ENCODE assay signal across 7 cellular contexts in the genomic region with DNA sequence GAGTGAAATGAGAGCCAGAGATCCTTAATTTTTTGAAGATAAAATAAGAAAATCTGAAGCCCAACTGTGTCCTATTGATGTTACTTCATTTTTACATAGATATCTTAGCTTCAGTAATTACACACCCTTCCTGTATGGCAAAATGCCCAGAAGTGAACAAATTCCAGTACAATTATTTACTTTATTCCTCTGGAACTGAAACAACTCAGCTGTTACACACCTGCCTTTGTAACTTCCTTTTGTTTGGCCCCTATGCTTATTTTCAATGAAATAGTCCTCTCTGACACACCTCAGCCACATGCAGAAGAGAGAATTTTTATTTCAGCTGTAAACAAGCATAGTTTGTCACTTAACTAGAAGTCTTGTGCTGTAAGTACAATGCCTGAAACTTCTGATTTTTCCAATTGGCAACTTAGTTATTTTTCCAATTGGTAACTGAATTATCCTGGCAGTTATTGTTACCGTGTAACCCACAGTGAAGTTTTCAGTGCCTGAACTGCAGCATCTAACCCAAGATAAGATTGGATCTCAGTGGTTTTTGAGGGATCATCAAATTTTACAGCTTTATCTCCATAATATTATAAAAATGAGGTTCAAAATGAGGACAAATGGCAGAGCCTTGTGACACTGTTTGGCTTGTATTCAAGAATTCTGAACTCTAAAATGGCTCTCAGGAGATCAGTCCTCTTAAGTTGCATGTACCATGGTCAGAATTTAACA.
A peak's percentile ranks its signal among the peaks of the same experiment; 100 is the strongest.
DNase-seq lines count a peak whose midpoint lies in the region; ATAC-seq and TF ChIP-seq lines count a peak whose summit lies in the region.

No MANE protein-coding gene starts in this region.

- DNase-seq in SHP77 (lab: John Stamatoyannopoulos, UW), result peak; percentile 39 to 43
- peak; percentile 17 for DNase-seq in foreskin melanocyte
- peak; percentile 22 for DNase-seq in stromal cell of bone marrow (ENCODE audit: low read depth)
- no peak for DNase-seq in effector CD8-positive, alpha-beta T cell (lab: John Stamatoyannopoulos, UW)
- no peak for DNase-seq in head of caudate nucleus

- intact Hi-C loops in head of caudate nucleus (cut with DNase I), result no loop called here

- no peak for TF ChIP-seq RAD21 in Ishikawa (IDR thresholded peaks at IDR 0.05; ENCODE audit: low read depth)

- ATAC-seq in GM21367 (IDR thresholded peaks at IDR 0.05; ENCODE audit: unreplicated experiment), result no peak

- TF ChIP-seq EP300 in Ishikawa (IDR thresholded peaks at IDR 0.05; ENCODE audit: borderline replicate concordance), result no peak

TF ChIP-seq in Ishikawa, 13 proteins besides CTCF, POLR2A, EP300 and RAD21:
- TF ChIP-seq, protein P1, sequence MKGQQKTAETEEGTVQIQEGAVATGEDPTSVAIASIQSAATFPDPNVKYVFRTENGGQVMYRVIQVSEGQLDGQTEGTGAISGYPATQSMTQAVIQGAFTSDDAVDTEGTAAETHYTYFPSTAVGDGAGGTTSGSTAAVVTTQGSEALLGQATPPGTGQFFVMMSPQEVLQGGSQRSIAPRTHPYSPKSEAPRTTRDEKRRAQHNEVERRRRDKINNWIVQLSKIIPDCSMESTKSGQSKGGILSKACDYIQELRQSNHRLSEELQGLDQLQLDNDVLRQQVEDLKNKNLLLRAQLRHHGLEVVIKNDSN (IDR thresholded peaks at IDR 0.05), result no peak
- TF ChIP-seq NFIC (IDR thresholded peaks at IDR 0.05), result peak; percentile 61; the same call in 1 of the 2 replicates
- TF ChIP-seq YY1 (IDR thresholded peaks at IDR 0.05; ENCODE audit: low read depth), result no peak

Comparison
In these comparisons a context has a peak if more than half of its experiments do, and no peak if none do; other contexts are left out.
1. DNase-seq: peak in SHP77 (2 of 2), foreskin melanocyte (single experiment) and stromal cell of bone marrow (single experiment); none in effector CD8-positive, alpha-beta T cell (single experiment) and head of caudate nucleus (0 of 42).